ENCODE assay signal across 7 cellular contexts in genomic region chr13:51444922-51445321, GRCh38. TPM values are rescaled to one million over a fixed set of nuclear protein-coding genes. Genes with fewer than 3 reads are reported as not detected.
A peak's percentile ranks its signal among the peaks of the same experiment; 100 is the strongest.
DNase-seq lines count a peak whose midpoint lies in the region; ATAC-seq and TF ChIP-seq lines count a peak whose summit lies in the region.

No MANE protein-coding gene starts in this region.

- no peaks in the 10 kb centered on the region for H3K27me3 Mint-ChIP-seq in osteocyte (ENCODE audit: unreplicated experiment)
- H3K27me3 Mint-ChIP-seq in T-helper 17 cell: no peaks in the 10 kb centered on the region

- intact Hi-C loops in dorsolateral prefrontal cortex (cut with DNase I): no loop called here

- H3K4me1 Mint-ChIP-seq in osteocyte (ENCODE audit: unreplicated experiment) (peaks cover 12% of the 10 kb centered on the region), T-helper 17 cell (peaks cover 13% of the 10 kb centered on the region)

- H3K27ac Mint-ChIP-seq in osteocyte (ENCODE audit: unreplicated experiment) (no peak overlapping the region), T-helper 17 cell (no peak overlapping the region)

- H3K9me3 ChIP-seq in T-helper 17 cell (ENCODE audit: control insufficient read depth, low read length, poor library complexity, severe bottlenecking): no peaks in the 10 kb centered on the region

- TF ChIP-seq CTCF in dorsolateral prefrontal cortex (IDR thresholded peaks at IDR 0.05 in 54 of 56, conservative IDR thresholded peaks at IDR 0.05 in 2 of 56; ENCODE audit: low read depth in 1 of 56, partially characterized antibody in 56 of 56) (peak in 54 of 56 donors; percentile 19 to 71 (median 43)), osteocyte (IDR thresholded peaks at IDR 0.05) (peak; percentile 64)

- peak; percentile 58 for DNase-seq in ELR (ENCODE audit: low read depth)
- peak; percentile 3 to 9 for DNase-seq in NCI-H446 (lab: John Stamatoyannopoulos, UW)
- no peak for DNase-seq in dorsolateral prefrontal cortex
- DNase-seq in osteocyte (ENCODE audit: extremely low spot score, unreplicated experiment): no peak
- no peak for DNase-seq in NCI-H2107 treated with DMSO at 0.1 percent for 48 hours (lab: John Stamatoyannopoulos, UW; ENCODE audit: unreplicated experiment)
- no peak for DNase-seq in T-helper 17 cell

- H3K4me3 ChIP-seq in dorsolateral prefrontal cortex: no peak overlapping the region

- ATAC-seq in GM21515 (IDR thresholded peaks at IDR 0.05; ENCODE audit: unreplicated experiment) (no peak), T-helper 17 cell (no peak)

- H3K36me3 Mint-ChIP-seq in osteocyte (ENCODE audit: unreplicated experiment) (peaks cover 6% of the 10 kb centered on the region), T-helper 17 cell (ENCODE audit: low read depth) (no peaks in the 10 kb centered on the region)

- H3K27ac ChIP-seq in dorsolateral prefrontal cortex: no peak overlapping the region

- H3K27me3 ChIP-seq in dorsolateral prefrontal cortex: no peaks in the 10 kb centered on the region

- H3K9me3 Mint-ChIP-seq in osteocyte (ENCODE audit: unreplicated experiment): no peaks in the 10 kb centered on the region

- H3K4me3 Mint-ChIP-seq in osteocyte (ENCODE audit: unreplicated experiment): no peak overlapping the region
- H3K4me3 Mint-ChIP-seq in T-helper 17 cell: no peak overlapping the region

RNA-seq across cellular contexts. Expression of gene INTS6, which starts 7.9 kb away (rescaled TPM):
- total RNA-seq in dorsolateral prefrontal cortex: 10 to 100 TPM; 30.1 to 60.5 (median 42.9) TPM
- total RNA-seq in osteocyte: 36.4 and 39.4 TPM in 2 replicates
- 100 to 1,000 TPM in 1 of 2 donors, 10 to 100 TPM in 1; 92.5 to 100 TPM for total RNA-seq in T-helper 17 cell

Comparison
In these comparisons a context has a peak if more than half of its experiments do, and no peak if none do; other contexts are left out.
1. DNase-seq: peak in ELR (single experiment) and NCI-H446 (2 of 2); none in dorsolateral prefrontal cortex (0 of 10), osteocyte (single experiment), NCI-H2107 treated with DMSO at 0.1 percent for 48 hours (single experiment) and T-helper 17 cell (0 of 3).